22 cellular contexts compared by ENCODE assay signal in genomic region chr2:97659256-97660043, GRCh38. TPM values are rescaled to one million over a fixed set of nuclear protein-coding genes. Genes with fewer than 3 reads are reported as not detected.
DNase-seq lines count a peak whose midpoint lies in the region; ATAC-seq, FAIRE-seq and TF ChIP-seq lines count a peak whose summit lies in the region.
"Had no signal": no experiment of that assay in that cellular context is flagged by ENCODE, and none has a peak within 500 bp of the region (broad histone marks: within the 10 kb centered on the region; RNA-seq: fewer than 3 reads in every experiment).

No MANE protein-coding gene starts in this region.

- no peak overlapping the region for H3K14ac ChIP-seq in mesenchymal stem cell (ENCODE audit: low read length in 2 of 2)

- peaks cover 25% of the 10 kb centered on the region for H3K79me1 ChIP-seq in mesenchymal stem cell (replicated peaks; ENCODE audit: low read length, poor library complexity, severe bottlenecking)

- H4K8ac ChIP-seq in mesenchymal stem cell (ENCODE audit: low read length), result peak overlapping the region; percentile 12

- H3K9me3 Mint-ChIP-seq in Caco-2 (ENCODE audit: unreplicated experiment), result peaks cover 4% of the 10 kb centered on the region
- H3K9me3 Mint-ChIP-seq: CD4-positive, alpha-beta memory T cell had no signal

- H3K9ac ChIP-seq in K562 (ENCODE audit: insufficient read depth in 1 of 2, low read depth in 2 of 2, low read length in 2 of 2), result peak overlapping the region in 1 of 2 experiments; percentile 56; a peak in 1 of 4 replicates
- no peak overlapping the region for H3K9ac ChIP-seq in mesenchymal stem cell (ENCODE audit: low read length)
- H3K9ac ChIP-seq: BLaER1 had no signal

- no peak for TF ChIP-seq EP300 in K562 (IDR thresholded peaks at IDR 0.05; ENCODE audit: low read length)

- TF ChIP-seq POLR2A in K562 (conservative IDR thresholded peaks at IDR 0.05), result no peak

- H3K23ac ChIP-seq in mesenchymal stem cell (ENCODE audit: low read length in 2 of 2), result no peak overlapping the region

- H3K4me2 ChIP-seq in K562 (ENCODE audit: insufficient read depth, low read length), result no peak overlapping the region
- H3K4me2 ChIP-seq in mesenchymal stem cell (ENCODE audit: low read length, poor library complexity, severe bottlenecking), result no peak overlapping the region
- H3K4me2 ChIP-seq: BLaER1 had no signal

- H3K27ac Mint-ChIP-seq in T-helper 17 cell, result no peak overlapping the region
- no peak overlapping the region for H3K27ac Mint-ChIP-seq in Caco-2 (ENCODE audit: unreplicated experiment)

- no peak overlapping the region for H2BK12ac ChIP-seq in mesenchymal stem cell (ENCODE audit: low read length in 2 of 2)

- DNase-seq in GM10266 (ENCODE audit: extremely low spot score), result peak; percentile 4
- DNase-seq in T-helper 17 cell, result no peak
- DNase-seq in K562 (ENCODE audit: extremely low read depth in 1 of 4, low spot score in 3 of 4), result no peak
- no peak for DNase-seq in mesenchymal stem cell
- DNase-seq in Caco-2, result no peak
- no peak for DNase-seq in activated T-cell treated with anti-CD3 and anti-CD28 coated beads, Interleukin-2, amount 50 U/mL, for 48 hours
- DNase-seq: ACHN, DMS153, MG63, NCI-H1417, NCI-H187, NCI-H446, NCI-H526, OCI-M1, SJCRH30 had no signal

- no peak overlapping the region for H2BK120ac ChIP-seq in mesenchymal stem cell (ENCODE audit: low read depth, low read length)

- no peaks in the 10 kb centered on the region; the same call in 1 of the 2 replicates for H4K20me1 ChIP-seq in K562 (replicated peaks; ENCODE audit: control insufficient read depth, insufficient read depth, low read length)

- H3K27ac ChIP-seq in K562 (ENCODE audit: extremely low read depth, low read depth, low read length), result no peak overlapping the region
- no peak overlapping the region for H3K27ac ChIP-seq in mesenchymal stem cell (ENCODE audit: low read length, poor library complexity, severe bottlenecking)
- H3K27ac ChIP-seq: BLaER1, SJCRH30 had no signal

- H3K4me1 Mint-ChIP-seq in T-helper 17 cell (peaks cover 24% of the 10 kb centered on the region), Caco-2 (ENCODE audit: low read depth, unreplicated experiment) (peaks cover 11% of the 10 kb centered on the region)

- H2AK5ac ChIP-seq in mesenchymal stem cell (ENCODE audit: low read length, severe bottlenecking), result no peak overlapping the region

- peaks cover 15 to 65% of the 10 kb centered on the region in 2 experiments; a peak in 4 of 5 replicates for H3K4me1 ChIP-seq in K562 (replicated peaks in 1 of 2; ENCODE audit: control insufficient read depth in 2 of 2, insufficient read depth in 2 of 2, low read length in 2 of 2)
- peaks cover 25% of the 10 kb centered on the region for H3K4me1 ChIP-seq in mesenchymal stem cell (ENCODE audit: control insufficient read depth, insufficient read depth, low read depth, low read length)
- H3K4me1 ChIP-seq in Caco-2, result peaks cover 6% of the 10 kb centered on the region
- H3K4me1 ChIP-seq: SJCRH30 had no signal

- CTCF ChIA-PET in K562 (lab: Yijun Ruan, JAX; ENCODE audit: low intra/inter-chr PET ratio), result no interaction called here
- CTCF ChIA-PET in Caco-2 (lab: Charles Lee), result interaction anchor here (0.5 kb wide), 1 partner anchor 80 kb away, joined by 3 read pairs; no protein-coding TSS in a partner anchor

- H2BK15ac ChIP-seq in mesenchymal stem cell (ENCODE audit: low read depth, poor library complexity, severe bottlenecking), result no peak overlapping the region

- no peaks in the 10 kb centered on the region for H3K27me3 ChIP-seq in K562 (ENCODE audit: control insufficient read depth in 2 of 2, insufficient read depth in 2 of 2, low read length in 2 of 2)
- no peaks in the 10 kb centered on the region for H3K27me3 ChIP-seq in mesenchymal stem cell (ENCODE audit: control insufficient read depth in 1 of 2, insufficient read depth in 1 of 2, low read length in 2 of 2)
- no peaks in the 10 kb centered on the region for H3K27me3 ChIP-seq in Caco-2 (replicated peaks; ENCODE audit: control insufficient read depth, insufficient read depth, low read length)
- H3K27me3 ChIP-seq: BLaER1, MG63, SJCRH30 had no signal

- TF ChIP-seq CTCF in GM10266 (IDR thresholded peaks at IDR 0.05; ENCODE audit: control insufficient read depth, insufficient read depth, low read depth, missing control alignments) (no peak), K562 (IDR thresholded peaks at IDR 0.05 in 2 of 3, conservative IDR thresholded peaks at IDR 0.05 in 1 of 3; ENCODE audit: insufficient read depth in 2 of 3, low read depth in 1 of 3, low read length in 3 of 3) (no peak), Caco-2 (IDR thresholded peaks at IDR 0.05; ENCODE audit: insufficient read depth in 1 of 2, low read depth in 1 of 2, low read length in 1 of 2, severe bottlenecking in 1 of 2, unreplicated experiment in 1 of 2) (no peak)

- intact Hi-C loops in K562 (cut with micrococcal nuclease) (no loop called here), Caco-2 (cut with micrococcal nuclease; ENCODE audit: unreplicated experiment) (no loop called here)

- WGBS in K562 (ENCODE audit: insufficient coverage, low coverage, missing lambda C conversion rate), result 91% methylated on average over 28 of the region's 29 CpGs
- WGBS in mesenchymal stem cell, result 96% methylated on average over 29 of the region's 29 CpGs

- H3K4me3 Mint-ChIP-seq in T-helper 17 cell, result peak overlapping the region; percentile 56
- no peak overlapping the region for H3K4me3 Mint-ChIP-seq in Caco-2 (ENCODE audit: unreplicated experiment)

- H3K27me3 Mint-ChIP-seq in T-helper 17 cell (no peaks in the 10 kb centered on the region), Caco-2 (ENCODE audit: insufficient read depth, unreplicated experiment) (no peaks in the 10 kb centered on the region)
- H3K27me3 Mint-ChIP-seq: CD4-positive, alpha-beta memory T cell had no signal

- H3K4me3 ChIP-seq in K562, result no peak overlapping the region
- no peak overlapping the region for H3K4me3 ChIP-seq in mesenchymal stem cell (ENCODE audit: insufficient read depth in 1 of 2, low read depth in 1 of 2, low read length in 2 of 2)
- no peak overlapping the region for H3K4me3 ChIP-seq in Caco-2 (ENCODE audit: low read depth, low read length)
- H3K4me3 ChIP-seq: BLaER1, MG63, SJCRH30 had no signal

- no peak for ATAC-seq in T-helper 17 cell
- ATAC-seq in K562, result no peak
- no peak for ATAC-seq in HG03571 (IDR thresholded peaks at IDR 0.05; ENCODE audit: unreplicated experiment)

- no peak for TF ChIP-seq RAD21 in K562 (CRISPR knock-in tag; conservative IDR thresholded peaks at IDR 0.05 in 1 of 2, IDR thresholded peaks at IDR 0.05 in 1 of 2)

- no peak overlapping the region for H4K91ac ChIP-seq in mesenchymal stem cell (ENCODE audit: low read length)

- peaks cover 5% of the 10 kb centered on the region for H3K9me1 ChIP-seq in K562 (ENCODE audit: control insufficient read depth, insufficient read depth, low read length)

- no peak overlapping the region for H2BK5ac ChIP-seq in mesenchymal stem cell (ENCODE audit: low read depth, low read length, poor library complexity, severe bottlenecking)

- peaks cover 38% of the 10 kb centered on the region for H3K79me2 ChIP-seq in K562 (ENCODE audit: control insufficient read depth, insufficient read depth, low read length)

- BruUV-seq in K562 (replicated peaks; lab: Mats Ljungman, UMichigan), result no TSS peak
- BruUV-seq in Caco-2 (replicated peaks; lab: Mats Ljungman, UMichigan), result no TSS peak

- POLR2A ChIA-PET in K562 (lab: Yijun Ruan, JAX) (interaction anchor here (0.6 to 2.7 kb wide), 3 partner anchors 8 to 58 kb away, joined by 3 to 19 read pairs (median 18); partner anchors contain the start of gene COX5B), Caco-2 (lab: Charles Lee) (no interaction called here)

- H3K4ac ChIP-seq in mesenchymal stem cell (ENCODE audit: low read depth in 1 of 2, low read length in 2 of 2), result no peak overlapping the region

- H3K9me3 ChIP-seq in T-helper 17 cell (ENCODE audit: control insufficient read depth, low read length, poor library complexity, severe bottlenecking) (no peaks in the 10 kb centered on the region), K562 (replicated peaks; ENCODE audit: control insufficient read depth, insufficient read depth, low read depth, low read length) (no peaks in the 10 kb centered on the region), mesenchymal stem cell (ENCODE audit: control insufficient read depth, low read length) (peaks cover 4% of the 10 kb centered on the region), Caco-2 (no peaks in the 10 kb centered on the region)
- H3K9me3 ChIP-seq: SJCRH30 had no signal

- no peak for FAIRE-seq in K562 (lab: Jason Lieb, UNC)
- FAIRE-seq: G401.6, GM18507, RCC 7860 had no signal

- H3K36me3 Mint-ChIP-seq in T-helper 17 cell (ENCODE audit: low read depth) (peaks cover 13% of the 10 kb centered on the region), Caco-2 (ENCODE audit: insufficient read depth, unreplicated experiment) (peaks cover 49% of the 10 kb centered on the region)

- H2AFZ ChIP-seq in K562 (ENCODE audit: low read depth, low read length) (no peak overlapping the region), mesenchymal stem cell (ENCODE audit: low read depth, low read length) (no peak overlapping the region)

- H3K36me3 ChIP-seq in K562 (ENCODE audit: control insufficient read depth, insufficient read depth, low read length), result peaks cover 61% of the 10 kb centered on the region; the same call in 2 of the 3 replicates
- peaks cover 49 to 59% of the 10 kb centered on the region in 2 experiments for H3K36me3 ChIP-seq in mesenchymal stem cell (ENCODE audit: control insufficient read depth in 1 of 2, insufficient read depth in 2 of 2, low read depth in 1 of 2, low read length in 2 of 2)
- H3K36me3 ChIP-seq in Caco-2 (ENCODE audit: control insufficient read depth, insufficient read depth, low read length), result peaks cover 2% of the 10 kb centered on the region

- in situ Hi-C loops in K562 (cut with MboI), result no loop called here

- H3K18ac ChIP-seq in mesenchymal stem cell (ENCODE audit: low read depth in 1 of 2, low read length in 2 of 2), result no peak overlapping the region

RNA-seq across cellular contexts. Expression of gene ACTR1B, which starts 4.4 kb away (rescaled TPM):
- total RNA-seq in T-helper 17 cell (10 to 100 TPM; 90.9 to 98.0 TPM), K562 (2014; rRNA removed) (22.1 and 27.9 TPM in 2 replicates), K562 (2014; rRNA removed; fragmentation: Illumina TruSeq; extraction: Trizol) (12.0 and 16.2 TPM in 2 replicates), K562 (2015; rRNA removed; fragmentation: Illumina TruSeq; extraction: Trizol) (26.4 and 26.7 TPM in 2 replicates), K562 (2021) (41.0 and 43.0 TPM in 2 replicates), Caco-2 (2022) (41.1 and 42.3 TPM in 2 replicates)
- 58.6 and 187 TPM in 2 replicates for total RNA-seq in K562 (2011; cell fraction: chromatin; rRNA removed; ENCODE audit: low replicate concordance)
- 122 and 125 TPM in 2 replicates for total RNA-seq in K562 (2011; cell fraction: nucleolus; rRNA removed)
- total RNA-seq in K562 (2011; cell fraction: nucleoplasm; rRNA removed), result 80.8 and 84.3 TPM in 2 replicates
- polyA plus RNA-seq in K562 (2011; rRNA removed) (40.9 and 47.4 TPM in 2 replicates), K562 (2014; fragmentation: Illumina TruSeq; extraction: Trizol) (22.5 and 29.2 TPM in 2 replicates), K562 (2014; fragmentation: Nextera tagmentation; extraction: Ambion mirVana) (1 to 10 TPM in 1 of 2 experiments, under 1 TPM in 1; 0.49 to 2.3 TPM), K562 (2014; rRNA removed) (42.3 and 46.1 TPM in 2 replicates)
- 50.7 and 71.9 TPM in 2 replicates for polyA plus RNA-seq in K562 (2011; cell fraction: cytosol; rRNA removed)
- 306 and 320 TPM in 2 replicates for polyA plus RNA-seq in K562 (2011; cell fraction: nucleus; rRNA removed)
- 37.9 and 120 TPM in 2 replicates for polyA plus RNA-seq in K562 (2012)
- 16.2 and 25.4 TPM in 2 replicates for polyA minus RNA-seq in K562 (2011; rRNA and poly(A)+ RNA removed)
- polyA minus RNA-seq in K562 (2011; cell fraction: cytosol; rRNA and poly(A)+ RNA removed), result 19.1 and 23.3 TPM in 2 replicates
- polyA minus RNA-seq in K562 (2011; cell fraction: nucleus; rRNA and poly(A)+ RNA removed), result 68.1 and 83.7 TPM in 2 replicates
- polyA plus RNA-seq in mesenchymal stem cell (2013, experiment 1 of 2), result 29.7 TPM
- 29.4 TPM for polyA plus RNA-seq in mesenchymal stem cell (2013, experiment 2 of 2)

RNA-seq across cellular contexts. Expression of gene C2orf92, which starts 10.1 kb away (rescaled TPM):
- 10 to 100 TPM; 12.5 to 13.5 TPM for total RNA-seq in T-helper 17 cell
- 36.2 and 42.2 TPM in 2 replicates for total RNA-seq in K562 (2011; cell fraction: chromatin; rRNA removed; ENCODE audit: low replicate concordance)
- total RNA-seq in K562 (2011; cell fraction: nucleolus; rRNA removed), result 17.0 and 25.8 TPM in 2 replicates
- 19.2 and 23.9 TPM in 2 replicates for total RNA-seq in K562 (2011; cell fraction: nucleoplasm; rRNA removed)
- total RNA-seq in K562 (2014; rRNA removed), result 2.2 TPM in 2 replicates
- total RNA-seq in K562 (2014; rRNA removed; fragmentation: Illumina TruSeq; extraction: Trizol), result 3.6 and 5.0 TPM in 2 replicates
- total RNA-seq in K562 (2015; rRNA removed; fragmentation: Illumina TruSeq; extraction: Trizol), result 6.7 and 6.8 TPM in 2 replicates
- total RNA-seq in K562 (2021), result 4.0 and 4.5 TPM in 2 replicates
- 6.1 and 7.1 TPM in 2 replicates for polyA plus RNA-seq in K562 (2011; rRNA removed)
- 1.4 and 2.2 TPM in 2 replicates for polyA plus RNA-seq in K562 (2011; cell fraction: cytosol; rRNA removed)
- polyA plus RNA-seq in K562 (2011; cell fraction: nucleus; rRNA removed), result 22.7 and 23.4 TPM in 2 replicates
- polyA plus RNA-seq in K562 (2012), result 5.3 and 10.9 TPM in 2 replicates
- polyA plus RNA-seq in K562 (2014; fragmentation: Illumina TruSeq; extraction: Trizol), result 3.4 and 4.0 TPM in 2 replicates
- polyA plus RNA-seq in K562 (2014; fragmentation: Nextera tagmentation; extraction: Ambion mirVana), result 1 to 10 TPM in 1 of 2 experiments, under 1 TPM in 1; 0.65 to 1.2 TPM
- polyA plus RNA-seq in K562 (2014; rRNA removed), result 4.2 and 6.0 TPM in 2 replicates
- 11.2 and 14.2 TPM in 2 replicates for polyA minus RNA-seq in K562 (2011; rRNA and poly(A)+ RNA removed)
- polyA minus RNA-seq in K562 (2011; cell fraction: cytosol; rRNA and poly(A)+ RNA removed), result 1.4 and 2.4 TPM in 2 replicates
- polyA minus RNA-seq in K562 (2011; cell fraction: nucleus; rRNA and poly(A)+ RNA removed), result 9.6 and 20.2 TPM in 2 replicates
- polyA plus RNA-seq in mesenchymal stem cell (2013, experiment 1 of 2), result 1.5 TPM
- 1.9 TPM for polyA plus RNA-seq in mesenchymal stem cell (2013, experiment 2 of 2)
- 9.4 and 10.2 TPM in 2 replicates for total RNA-seq in Caco-2 (2022)
- polyA plus RNA-seq: CD4-positive, alpha-beta memory T cell had no signal

RNA-seq across cellular contexts. Expression of gene COX5B, which starts 13.6 kb away (rescaled TPM):
- total RNA-seq in T-helper 17 cell, result 100 to 1,000 TPM; 112 to 122 TPM
- 55.0 and 69.6 TPM in 2 replicates for total RNA-seq in K562 (2011; cell fraction: chromatin; rRNA removed; ENCODE audit: low replicate concordance)
- total RNA-seq in K562 (2011; cell fraction: nucleolus; rRNA removed), result 123 and 139 TPM in 2 replicates
- total RNA-seq in K562 (2011; cell fraction: nucleoplasm; rRNA removed), result 112 and 121 TPM in 2 replicates
- 1,235 and 1,392 TPM in 2 replicates for total RNA-seq in K562 (2014; rRNA removed)
- total RNA-seq in K562 (2014; rRNA removed; fragmentation: Illumina TruSeq; extraction: Trizol), result 182 and 199 TPM in 2 replicates
- total RNA-seq in K562 (2015; rRNA removed; fragmentation: Illumina TruSeq; extraction: Trizol), result 458 and 535 TPM in 2 replicates
- total RNA-seq in K562 (2021), result 536 and 603 TPM in 2 replicates
- 535 and 582 TPM in 2 replicates for polyA plus RNA-seq in K562 (2011; rRNA removed)
- 717 and 760 TPM in 2 replicates for polyA plus RNA-seq in K562 (2011; cell fraction: cytosol; rRNA removed)
- polyA plus RNA-seq in K562 (2011; cell fraction: nucleus; rRNA removed), result 365 and 570 TPM in 2 replicates
- polyA plus RNA-seq in K562 (2012), result 526 and 547 TPM in 2 replicates
- 154 and 281 TPM in 2 replicates for polyA plus RNA-seq in K562 (2014; fragmentation: Illumina TruSeq; extraction: Trizol)
- polyA plus RNA-seq in K562 (2014; fragmentation: Nextera tagmentation; extraction: Ambion mirVana), result 100 to 1,000 TPM; 305 to 487 TPM
- 1,304 and 1,424 TPM in 2 replicates for polyA plus RNA-seq in K562 (2014; rRNA removed)
- polyA minus RNA-seq in K562 (2011; rRNA and poly(A)+ RNA removed), result 60.5 and 61.2 TPM in 2 replicates
- 88.6 and 115 TPM in 2 replicates for polyA minus RNA-seq in K562 (2011; cell fraction: cytosol; rRNA and poly(A)+ RNA removed)
- polyA minus RNA-seq in K562 (2011; cell fraction: nucleus; rRNA and poly(A)+ RNA removed), result 46.4 and 75.2 TPM in 2 replicates
- polyA plus RNA-seq in mesenchymal stem cell (2013, experiment 1 of 2), result 242 TPM
- 244 TPM for polyA plus RNA-seq in mesenchymal stem cell (2013, experiment 2 of 2)
- total RNA-seq in Caco-2 (2022), result 313 TPM in 2 replicates

RNA-seq across cellular contexts. Expression of gene ZAP70, which starts 53.9 kb away (rescaled TPM):
- total RNA-seq in T-helper 17 cell (100 to 1,000 TPM; 406 to 439 TPM), K562 (2014; rRNA removed) (0.41 and 0.49 TPM in 2 replicates), K562 (2014; rRNA removed; fragmentation: Illumina TruSeq; extraction: Trizol) (0.07 TPM in 1 of 2 replicates, not detected in the other), K562 (2015; rRNA removed; fragmentation: Illumina TruSeq; extraction: Trizol) (0.18 and 0.19 TPM in 2 replicates), K562 (2021) (0.80 and 0.98 TPM in 2 replicates), Caco-2 (2022) (0.82 and 0.86 TPM in 2 replicates)
- total RNA-seq in K562 (2011; cell fraction: chromatin; rRNA removed; ENCODE audit: low replicate concordance), result 0.58 and 3.1 TPM in 2 replicates
- 1.8 and 2.0 TPM in 2 replicates for total RNA-seq in K562 (2011; cell fraction: nucleolus; rRNA removed)
- 0.81 and 1.7 TPM in 2 replicates for total RNA-seq in K562 (2011; cell fraction: nucleoplasm; rRNA removed)
- polyA plus RNA-seq in K562 (2011; rRNA removed) (0.35 and 0.39 TPM in 2 replicates), K562 (2014; fragmentation: Illumina TruSeq; extraction: Trizol) (0.21 and 0.22 TPM in 2 replicates), K562 (2014; fragmentation: Nextera tagmentation; extraction: Ambion mirVana) (under 1 TPM in 1 of 2 experiments, not detected in 1; 0.06 TPM), K562 (2014; rRNA removed) (0.20 and 0.76 TPM in 2 replicates)
- polyA plus RNA-seq in K562 (2011; cell fraction: cytosol; rRNA removed), result 0.18 and 0.63 TPM in 2 replicates
- 2.9 and 5.1 TPM in 2 replicates for polyA plus RNA-seq in K562 (2011; cell fraction: nucleus; rRNA removed)
- polyA plus RNA-seq in K562 (2012), result 0.76 and 3.9 TPM in 2 replicates
- 0.15 and 0.46 TPM in 2 replicates for polyA minus RNA-seq in K562 (2011; rRNA and poly(A)+ RNA removed)
- not detected in 2 replicates for polyA minus RNA-seq in K562 (2011; cell fraction: cytosol; rRNA and poly(A)+ RNA removed)
- 0.81 TPM in 1 of 2 replicates, not detected in the other for polyA minus RNA-seq in K562 (2011; cell fraction: nucleus; rRNA and poly(A)+ RNA removed)
- polyA plus RNA-seq in mesenchymal stem cell (2013, experiment 1 of 2), result 0.48 TPM
- 0.74 TPM for polyA plus RNA-seq in mesenchymal stem cell (2013, experiment 2 of 2)
- total RNA-seq: H4 had no signal
